ENCODE assay signal across 26 cellular contexts in the genomic region with DNA sequence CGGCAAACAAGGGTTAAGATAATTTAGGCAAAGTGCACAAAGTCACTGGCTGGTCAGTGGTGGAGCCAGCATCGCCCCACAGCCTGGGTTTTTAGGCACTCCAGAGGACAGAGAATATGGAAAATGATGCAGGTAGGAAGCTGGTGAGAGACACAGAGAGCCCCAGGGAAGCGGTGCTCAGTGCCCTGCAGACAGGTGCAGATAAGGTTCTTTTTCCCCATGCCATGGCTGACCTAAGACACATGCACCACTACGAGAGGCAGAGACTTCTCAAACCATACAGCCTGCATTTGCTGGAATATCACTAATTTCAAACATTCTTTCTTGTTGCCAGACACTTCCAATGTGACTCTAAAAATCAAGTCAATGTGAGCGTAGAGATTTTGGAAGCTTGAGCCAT.
"Had no signal": no experiment of that assay in that cellular context is flagged by ENCODE, and none has a peak within 500 bp of the region (broad histone marks: within the 10 kb centered on the region; RNA-seq: fewer than 3 reads in every experiment).

No MANE protein-coding gene starts in this region.

- DNase-seq: nephron progenitor cell; nucleus accumbens; posterior cingulate gyrus; psoas muscle; right cardiac atrium; right lobe of liver; sigmoid colon; small intestine; stimulated activated CD4-positive, alpha-beta T cell treated with anti-CD3 and anti-CD28 coated beads, Interleukin-15, amount 100 ng/mL, for 24 hours; stimulated activated CD4-positive, alpha-beta T cell treated with anti-CD3 and anti-CD28 coated beads, Interleukin-2, amount 100 ng/mL, for 24 hours; stimulated activated CD4-positive, alpha-beta T cell treated with anti-CD3 and anti-CD28 coated beads, Interleukin-2, amount 100 ng/mL, for 48 hours; stimulated activated CD4-positive, alpha-beta T cell treated with anti-CD3 and anti-CD28 coated beads, Interleukin-4, amount 100 ng/mL, for 24 hours; stimulated activated naive B cell treated with anti-CD40 and anti-IgM and Interleukin-4, amounts not matched to agents 10 μg/mL and 1 μg/mL and 100 μg/mL, for 72 hours; stimulated activated naive CD4-positive, alpha-beta T cell treated with Interleukin-2 at 50 U/mL for 16 hours; stomach; thyroid gland; trophoblast cell; upper lobe of left lung had no signal

- ATAC-seq: natural killer cell treated with Interleukin-12 subunit alpha and Interleukin-12 subunit beta and Interleukin-15 and Interleukin-18, amount 100 ng/mL, for 72 hours; psoas muscle; right cardiac atrium; right lobe of liver; stimulated activated effector memory CD8-positive, alpha-beta T cell treated with anti-CD3 and anti-CD28 coated beads, Interleukin-12 subunit alpha, Interleukin-12 subunit beta, amount 100 ng/mL, for 72 hours; stimulated activated naive B cell treated with anti-CD40 and anti-IgM and Interleukin-4, amounts not matched to agents 10 μg/mL and 1 μg/mL and 100 μg/mL, for 72 hours had no signal

- H3K36me3 ChIP-seq: neutrophil, right lobe of liver, sigmoid colon, stomach, thoracic aorta, thyroid gland, tibial nerve, upper lobe of left lung, vagina had no signal

- H3K27me3 ChIP-seq: right lobe of liver, stomach, thyroid gland, tibial nerve, upper lobe of left lung, vagina had no signal

- H3K9me3 ChIP-seq: neutrophil, psoas muscle, right lobe of liver, stomach, thoracic aorta, thyroid gland, tibial nerve, upper lobe of left lung, vagina had no signal

- FAIRE-seq: small intestine, urothelium cell line had no signal

- H3K27ac ChIP-seq: neutrophil, parathyroid adenoma, psoas muscle, right lobe of liver, stomach, thoracic aorta, thyroid gland, tibial nerve, upper lobe of left lung, vagina had no signal

- H3K4me3 ChIP-seq: psoas muscle, right lobe of liver, sigmoid colon, stomach, thoracic aorta, thyroid gland, tibial nerve, upper lobe of left lung, vagina had no signal

- H3K4me1 ChIP-seq: parathyroid adenoma, psoas muscle, right lobe of liver, thyroid gland had no signal
